10 cellular contexts compared by ENCODE assay signal in the genomic region with DNA sequence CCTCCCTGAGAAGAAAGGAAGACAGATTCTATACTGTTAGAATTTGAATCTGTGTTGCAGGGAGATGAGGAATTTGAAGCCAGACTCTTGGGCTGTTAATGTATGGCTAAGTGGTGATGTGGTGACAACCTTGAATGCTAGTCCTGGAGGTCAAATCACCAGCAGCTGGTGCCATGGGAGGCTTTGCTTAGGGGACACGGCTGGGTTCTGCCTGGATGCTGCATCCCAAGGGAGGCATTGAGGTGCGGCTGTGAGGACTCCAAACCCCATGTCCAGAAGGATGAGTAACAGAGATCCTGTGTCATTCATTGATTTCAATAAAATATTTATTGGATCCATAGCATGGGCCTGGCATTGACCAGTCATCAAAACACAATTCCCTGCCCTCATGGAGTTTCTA. TPM values are rescaled to one million over a fixed set of nuclear protein-coding genes. Genes with fewer than 3 reads are reported as not detected.
DNase-seq lines count a peak whose midpoint lies in the region; ATAC-seq, FAIRE-seq and TF ChIP-seq lines count a peak whose summit lies in the region.
"Had no signal": no experiment of that assay in that cellular context is flagged by ENCODE, and none has a peak within 500 bp of the region (broad histone marks: within the 10 kb centered on the region; RNA-seq: fewer than 3 reads in every experiment).

No MANE protein-coding gene starts in this region.

- H3K79me2 ChIP-seq in H1 (ENCODE audit: control insufficient read depth in 1 of 2, insufficient read depth in 2 of 2, low read length in 2 of 2) (no peaks in the 10 kb centered on the region), neural cell (replicated peaks; ENCODE audit: insufficient read depth, low read length) (no peaks in the 10 kb centered on the region)

- H3K79me1 ChIP-seq in H1 (ENCODE audit: low read depth, low read length), result no peaks in the 10 kb centered on the region

- no peak overlapping the region for H4K5ac ChIP-seq in H1 (ENCODE audit: insufficient read length, low read depth, low read length)

- CTCF ChIA-PET in H1 (lab: Charles Lee; ENCODE audit: partially characterized antibody), result interaction anchor here (0.8 to 1.3 kb wide), 2 partner anchors 9 to 57 kb away, joined by 3 read pairs; no protein-coding TSS in a partner anchor

- no peak overlapping the region for H3K18ac ChIP-seq in H1 (ENCODE audit: extremely low read depth, low read length)

- H4K8ac ChIP-seq in H1 (ENCODE audit: extremely low read depth, insufficient read depth, low read length), result no peak overlapping the region

- H3K27ac ChIP-seq in heart right ventricle (peak overlapping the region in 9 of 10 donors; percentile 77 to 93 (median 89)), H1 (ENCODE audit: low read depth, low read length) (peak overlapping the region; percentile 1; the same call in 1 of the 2 replicates), neural cell (ENCODE audit: low read length) (peak overlapping the region; percentile 83), upper lobe of right lung (peak overlapping the region; percentile 91)

- H3K23ac ChIP-seq in H1 (ENCODE audit: insufficient read length), result no peak overlapping the region

- H3K4me3 ChIP-seq in heart right ventricle, result peak overlapping the region in 1 of 10 donors; percentile 9
- H3K4me3 ChIP-seq in H1 (ENCODE audit: extremely low read depth in 1 of 4, insufficient read depth in 2 of 4, low read depth in 3 of 4, low read length in 4 of 4), result no peak overlapping the region
- H3K4me3 ChIP-seq in neural cell (ENCODE audit: low read length), result peak overlapping the region; percentile 54
- no peak overlapping the region for H3K4me3 ChIP-seq in upper lobe of right lung
- H3K4me3 ChIP-seq: SJSA1 had no signal

- no peak overlapping the region for H4K91ac ChIP-seq in H1 (replicated peaks; ENCODE audit: insufficient read length, low read length)

- H3K9me3 ChIP-seq in heart right ventricle, result no peaks in the 10 kb centered on the region
- no peaks in the 10 kb centered on the region for H3K9me3 ChIP-seq in H1 (ENCODE audit: insufficient read depth in 2 of 2, low read depth in 1 of 2, low read length in 1 of 2)
- no peaks in the 10 kb centered on the region for H3K9me3 ChIP-seq in neural cell (ENCODE audit: low read length)
- H3K9me3 ChIP-seq in upper lobe of right lung, result no peaks in the 10 kb centered on the region

- H2BK20ac ChIP-seq in H1 (ENCODE audit: low read length), result no peak overlapping the region

- H2AK5ac ChIP-seq in H1 (ENCODE audit: low read depth, low read length), result peak overlapping the region; percentile 75; the same call in 1 of the 2 replicates

- H3K4ac ChIP-seq in H1 (replicated peaks; ENCODE audit: insufficient read length, low read depth, low read length), result no peak overlapping the region

- intact Hi-C loops in heart right ventricle (cut with DNase I) (loop anchor here in 3 of 10 donors (2.0 to 5.0 kb wide), 3 partner anchors 35 to 41 kb away; no protein-coding TSS in a partner anchor), left cardiac atrium (cut with DNase I) (loop anchor here in 1 of 2 donors (2.0 to 10.0 kb wide), 2 partner anchors 25 to 207 kb away; a partner anchor contains a TSS), upper lobe of right lung (cut with DNase I) (no loop called here)

- DNase-seq in heart right ventricle (no peak), left cardiac atrium (no peak), H1 (ENCODE audit: low read depth in 1 of 2, low spot score in 2 of 2) (no peak), upper lobe of right lung (peak; percentile 23), GM13976 (ENCODE audit: low spot score) (no peak)
- DNase-seq: NCI-H1694 treated with DMSO at 0.1 percent for 48 hours had no signal

- H2BK15ac ChIP-seq in H1 (ENCODE audit: low read length), result no peak overlapping the region

- H3F3A ChIP-seq in neural cell (ENCODE audit: insufficient read depth, low read length, poor library complexity, severe bottlenecking), result peaks cover 9% of the 10 kb centered on the region

- H3K56ac ChIP-seq in H1 (replicated peaks; ENCODE audit: insufficient read length, low read depth, low read length), result no peak overlapping the region

- H4K20me1 ChIP-seq in H1 (replicated peaks in 1 of 2; ENCODE audit: control insufficient read depth in 1 of 2, insufficient read depth in 2 of 2, low read length in 2 of 2) (peaks cover 2% of the 10 kb centered on the region in 2 experiments), neural cell (ENCODE audit: insufficient read depth) (no peaks in the 10 kb centered on the region)

- ATAC-seq in heart right ventricle (no peak), left cardiac atrium (no peak), upper lobe of right lung (no peak), HG03442 (IDR thresholded peaks at IDR 0.05; ENCODE audit: unreplicated experiment) (no peak), HG03139 (IDR thresholded peaks at IDR 0.05; ENCODE audit: unreplicated experiment) (no peak)

- H3K27me3 ChIP-seq in heart right ventricle, result no peaks in the 10 kb centered on the region
- no peaks in the 10 kb centered on the region for H3K27me3 ChIP-seq in H1 (replicated peaks in 1 of 4; ENCODE audit: control insufficient read depth in 3 of 4, extremely low read depth in 1 of 4, insufficient read depth in 3 of 4, low read length in 3 of 4)
- no peaks in the 10 kb centered on the region for H3K27me3 ChIP-seq in neural cell (ENCODE audit: insufficient read depth, low read depth, low read length)
- H3K27me3 ChIP-seq in upper lobe of right lung, result no peaks in the 10 kb centered on the region
- H3K27me3 ChIP-seq: SJSA1 had no signal

- no peak overlapping the region for H2AFZ ChIP-seq in H1 (ENCODE audit: low read length)
- peak overlapping the region; percentile 46 for H2AFZ ChIP-seq in neural cell (ENCODE audit: low read depth, low read length)

- TF ChIP-seq CTCF in heart right ventricle (IDR thresholded peaks at IDR 0.05), result no peak
- TF ChIP-seq CTCF in H1 (IDR thresholded peaks at IDR 0.05; ENCODE audit: control extremely low read depth in 1 of 3, insufficient read depth in 1 of 3, low read depth in 1 of 3, low read length in 3 of 3), result no peak
- no peak for TF ChIP-seq CTCF in neural cell (IDR thresholded peaks at IDR 0.05; ENCODE audit: poor library complexity, severe bottlenecking)
- TF ChIP-seq CTCF in upper lobe of right lung (IDR thresholded peaks at IDR 0.05), result no peak
- TF ChIP-seq CTCF in GM13976 (IDR thresholded peaks at IDR 0.05; ENCODE audit: borderline replicate concordance, control extremely low read depth, extremely low read depth, insufficient read depth, missing control alignments), result no peak

- no peak for FAIRE-seq in H1 (lab: Jason Lieb, UNC)

- H3K23me2 ChIP-seq in H1 (ENCODE audit: low read depth, low read length), result peaks cover 4% of the 10 kb centered on the region; the same call in 1 of the 2 replicates

- H3K4me1 ChIP-seq in heart right ventricle, result peaks cover 10 to 67% (median 56%) of the 10 kb centered on the region in 9 donors
- H3K4me1 ChIP-seq in H1 (replicated peaks in 1 of 4; ENCODE audit: control insufficient read depth in 3 of 4, insufficient read depth in 4 of 4, low read length in 3 of 4), result peaks cover 3 to 6% (median 4%) of the 10 kb centered on the region in 4 experiments; a peak in 6 of 7 replicates
- H3K4me1 ChIP-seq in upper lobe of right lung, result peaks cover 50% of the 10 kb centered on the region

- POLR2A ChIA-PET in H1 (lab: Charles Lee; ENCODE audit: partially characterized antibody), result interaction anchor here (1.5 kb wide), 1 partner anchor 9 kb away, joined by 3 read pairs; no protein-coding TSS in a partner anchor

- no peak for TF ChIP-seq POLR2A in H1 (IDR thresholded peaks at IDR 0.05; ENCODE audit: control extremely low read depth in 1 of 2, low read depth in 2 of 2, low read length in 2 of 2)

- H2BK12ac ChIP-seq in H1 (ENCODE audit: low read depth, low read length), result peak overlapping the region; percentile 82; the same call in 1 of the 2 replicates

- in situ Hi-C loops in GM13976 (cut with MboI; ENCODE audit: low sequenced_read_pairs, unreplicated experiment), result no loop called here

- no peaks in the 10 kb centered on the region for H3K36me3 ChIP-seq in heart right ventricle
- H3K36me3 ChIP-seq in H1 (ENCODE audit: control insufficient read depth in 2 of 4, insufficient read depth in 4 of 4, low read length in 3 of 4), result no peaks in the 10 kb centered on the region
- H3K36me3 ChIP-seq in neural cell (ENCODE audit: insufficient read depth, low read length), result no peaks in the 10 kb centered on the region
- H3K36me3 ChIP-seq in upper lobe of right lung, result no peaks in the 10 kb centered on the region
- H3K36me3 ChIP-seq: SJSA1 had no signal

- no peak overlapping the region for H3K14ac ChIP-seq in H1 (ENCODE audit: insufficient read length)

- H2BK120ac ChIP-seq in H1 (replicated peaks; ENCODE audit: low read depth, low read length), result no peak overlapping the region

- H3K9me2 ChIP-seq in neural cell (ENCODE audit: insufficient read depth, low read length), result no peaks in the 10 kb centered on the region

- H2BK5ac ChIP-seq in H1 (ENCODE audit: low read depth, low read length), result no peak overlapping the region

- H3K4me2 ChIP-seq in H1 (ENCODE audit: insufficient read depth in 1 of 2, low read depth in 2 of 2, low read length in 2 of 2) (no peak overlapping the region), neural cell (ENCODE audit: low read length) (no peak overlapping the region)

- no peak overlapping the region for H3K9ac ChIP-seq in H1 (replicated peaks in 1 of 4; ENCODE audit: extremely low read depth in 1 of 4, low read depth in 3 of 4, low read length in 3 of 4)
- peak overlapping the region; percentile 53 for H3K9ac ChIP-seq in neural cell (ENCODE audit: low read length)

- TF ChIP-seq EP300 in H1 (IDR thresholded peaks at IDR 0.05; ENCODE audit: borderline replicate concordance in 1 of 2, low read depth in 2 of 2, low read length in 2 of 2) (no peak), neural cell (conservative IDR thresholded peaks at IDR 0.05; ENCODE audit: poor library complexity, severe bottlenecking) (no peak)

- WGBS in heart right ventricle, 2 donors, result 67 to 76% methylated on average over 2 of the region's 2 CpGs
- 89% methylated on average over 2 of the region's 2 CpGs; no CpG with 5 or more reads in 1 of the 2 experiments for WGBS in H1 (ENCODE audit: extremely low coverage in 1 of 2, insufficient coverage in 1 of 2, insufficient read length in 1 of 2, insufficient replicate concordance in 2 of 2, low coverage in 1 of 2, low lambda C conversion rate in 2 of 2, missing lambda C conversion rate in 1 of 2), 2 experiments

- TF ChIP-seq RAD21 in H1 (IDR thresholded peaks at IDR 0.05 in 1 of 2, conservative IDR thresholded peaks at IDR 0.05 in 1 of 2; ENCODE audit: low read depth in 2 of 2, low read length in 2 of 2), result no peak
- TF ChIP-seq RAD21 in neural cell (conservative IDR thresholded peaks at IDR 0.05), result no peak

RNA-seq across cellular contexts. Expression of a gene that starts 42.3 kb away (rescaled TPM):
- 10 to 100 TPM in 1 of 10 donors, 1 to 10 TPM in 9; 4.2 to 11.5 (median 5.0) TPM for total RNA-seq in heart right ventricle
- polyA plus RNA-seq in heart right ventricle, result 10 to 100 TPM in 1 of 2 donors, 1 to 10 TPM in 1; 6.6 to 17.4 TPM
- 10 to 100 TPM; 10.5 to 11.5 TPM for total RNA-seq in left cardiac atrium
- total RNA-seq in H1 (2021; fragmentation: NEBNext Ultra II Directional; extraction: Animal tissue kit (Norgen Biotek cat#: 25700)), result 4.8 and 5.5 TPM in 2 replicates
- 5.3 and 5.9 TPM in 2 replicates for polyA plus RNA-seq in H1 (2011; rRNA removed)
- polyA plus RNA-seq in H1 (2011; cell fraction: cytosol; rRNA removed), result 5.6 TPM
- 7.7 TPM for polyA plus RNA-seq in H1 (2011; cell fraction: nucleus; rRNA removed)
- polyA plus RNA-seq in H1 (2012, experiment 1 of 2), result 1.8 to 4.5 TPM (median 3.3 TPM) in 4 replicates
- 3.1 TPM for polyA plus RNA-seq in H1 (2012, experiment 2 of 2)
- polyA plus RNA-seq in H1 (2013, experiment 1 of 2), result 2.8 TPM
- 3.4 TPM for polyA plus RNA-seq in H1 (2013, experiment 2 of 2)
- polyA minus RNA-seq in H1 (2011; rRNA and poly(A)+ RNA removed), result 5.0 and 6.5 TPM in 2 replicates
- 7.0 TPM for polyA minus RNA-seq in H1 (2011; cell fraction: cytosol; rRNA and poly(A)+ RNA removed)
- 9.9 TPM for polyA minus RNA-seq in H1 (2011; cell fraction: nucleus; rRNA and poly(A)+ RNA removed)
- 0.69 and 5.8 TPM in 2 replicates for polyA plus RNA-seq in neural cell
- polyA minus RNA-seq in neural cell, result 3.6 and 4.1 TPM in 2 replicates
- total RNA-seq in upper lobe of right lung, result 11.7 TPM

Comparison
In these comparisons a context has a peak if more than half of its experiments do, and no peak if none do; other contexts are left out.
1. H3K27ac ChIP-seq: peak in every context shown above with its lines; median percentile 91 in upper lobe of right lung; 89 in heart right ventricle; 83 in neural cell; 1 in H1.